ENCODE assay signal across 1 cellular context in genomic region chr17:72566671-72567484, GRCh38.
TF ChIP-seq lines count a peak whose summit lies in the region.

No MANE protein-coding gene starts in this region.

TF ChIP-seq in HCT116, 20 proteins besides CTCF, POLR2A, EP300 and RAD21 (continued from another document):
- TF ChIP-seq REST (IDR thresholded peaks at IDR 0.05; ENCODE audit: low read depth) (no peak), YY1 (IDR thresholded peaks at IDR 0.05; ENCODE audit: extremely low read depth, insufficient replicate concordance, low read depth, low read length) (no peak), ATF3 (IDR thresholded peaks at IDR 0.05) (no peak), POLR2AphosphoS5 (IDR thresholded peaks at IDR 0.05; ENCODE audit: low read depth, low read length) (no peak), CEBPB (IDR thresholded peaks at IDR 0.05; ENCODE audit: low read depth) (no peak), TCF7L2 (IDR thresholded peaks at IDR 0.05; ENCODE audit: borderline replicate concordance, extremely low read depth, insufficient read depth, insufficient read length) (no peak), JUND (IDR thresholded peaks at IDR 0.05) (no peak), EZH2 (IDR thresholded peaks at IDR 0.05) (no peak), MAX (IDR thresholded peaks at IDR 0.05) (no peak), SIN3A (IDR thresholded peaks at IDR 0.05; ENCODE audit: low read depth) (no peak), ELF1 (IDR thresholded peaks at IDR 0.05; ENCODE audit: borderline replicate concordance, low read depth) (no peak), EZH2phosphoT487 (IDR thresholded peaks at IDR 0.05; ENCODE audit: borderline replicate concordance) (no peak)
